ENCODE assay signal across 1 cellular context in genomic region chr4:112231779-112232713, GRCh38.
A peak's percentile ranks its signal among the peaks of the same experiment; 100 is the strongest.
TF ChIP-seq lines count a peak whose summit lies in the region.

TSS of gene AP1AR (plus strand) at chr4:112231787. CDS start at chr4:112232092, 305 bp downstream.

TF ChIP-seq in HepG2, 621 proteins besides CTCF, POLR2A, EP300 and RAD21 (continued from another document and continues in another):
- TF ChIP-seq RERE (CRISPR knock-in tag; IDR thresholded peaks at IDR 0.05; ENCODE audit: low read depth) (no peak), FOSL2 (CRISPR knock-in tag; IDR thresholded peaks at IDR 0.05) (no peak), CEBPZ (IDR thresholded peaks at IDR 0.05; ENCODE audit: low read length) (no peak), JDP2 (CRISPR knock-in tag; IDR thresholded peaks at IDR 0.05; ENCODE audit: borderline replicate concordance) (no peak), MEIS1 (CRISPR knock-in tag; IDR thresholded peaks at IDR 0.05; ENCODE audit: borderline replicate concordance) (no peak), ZNF614 (CRISPR knock-in tag; IDR thresholded peaks at IDR 0.05; ENCODE audit: borderline replicate concordance) (peak; percentile 15; the same call in 1 of the 2 replicates), ZNF234 (CRISPR knock-in tag; conservative IDR thresholded peaks at IDR 0.05) (peak; percentile 85; the same call in 1 of the 2 replicates), UBTF (CRISPR knock-in tag; IDR thresholded peaks at IDR 0.05) (peak; percentile 93), ZNF326 (CRISPR knock-in tag; IDR thresholded peaks at IDR 0.05; ENCODE audit: borderline replicate concordance) (no peak), HNF4A (CRISPR knock-in tag; IDR thresholded peaks at IDR 0.05) (no peak), ZNF282 (IDR thresholded peaks at IDR 0.05; ENCODE audit: partially characterized antibody) (no peak), IKZF5 (CRISPR knock-in tag; IDR thresholded peaks at IDR 0.05) (peak; percentile 71; the same call in 1 of the 2 replicates), TBX3 (IDR thresholded peaks at IDR 0.05; ENCODE audit: borderline replicate concordance) (peak; percentile 42; the same call in 1 of the 2 replicates), ZNF383 (CRISPR knock-in tag; IDR thresholded peaks at IDR 0.05; ENCODE audit: borderline replicate concordance) (no peak), ZNF225 (CRISPR knock-in tag; IDR thresholded peaks at IDR 0.05) (peak; percentile 89; the same call in 1 of the 2 replicates), ZFP1 (CRISPR knock-in tag; IDR thresholded peaks at IDR 0.05) (no peak), EZH2 (conservative IDR thresholded peaks at IDR 0.05; ENCODE audit: low read depth, low read length) (no peak), PHF8 (CRISPR knock-in tag; IDR thresholded peaks at IDR 0.05) (peak; percentile 93), ZNF207 (IDR thresholded peaks at IDR 0.05; ENCODE audit: borderline replicate concordance) (no peak), EED (CRISPR knock-in tag; IDR thresholded peaks at IDR 0.05) (peak; percentile 88; the same call in 1 of the 2 replicates), ZFY (CRISPR knock-in tag; IDR thresholded peaks at IDR 0.05) (peak; percentile 82), PAWR (CRISPR knock-in tag; IDR thresholded peaks at IDR 0.05; ENCODE audit: borderline replicate concordance) (no peak), ZSCAN25 (CRISPR knock-in tag; IDR thresholded peaks at IDR 0.05) (no peak; the same call in 1 of the 2 replicates), ZNF879 (CRISPR knock-in tag; IDR thresholded peaks at IDR 0.05) (no peak), KIAA2018 (CRISPR knock-in tag; IDR thresholded peaks at IDR 0.05; ENCODE audit: borderline replicate concordance) (peak; percentile 28; the same call in 1 of the 2 replicates), RNF219 (CRISPR knock-in tag; IDR thresholded peaks at IDR 0.05) (no peak; the same call in 1 of the 2 replicates), NFATC3 (CRISPR knock-in tag; IDR thresholded peaks at IDR 0.05) (no peak), MXD3 (CRISPR knock-in tag; IDR thresholded peaks at IDR 0.05) (0 out of 2 replicates have a peak, but pooled peaks have one; percentile 48), SNRNP70 (IDR thresholded peaks at IDR 0.05; ENCODE audit: low read depth, low read length) (no peak)
